Comparison of ENCODE assay signal across 8 cellular contexts in genomic region chr12:122753213-122753571, GRCh38. TPM values are rescaled to one million over a fixed set of nuclear protein-coding genes. Genes with fewer than 3 reads are reported as not detected.
DNase-seq lines count a peak whose midpoint lies in the region; ATAC-seq and TF ChIP-seq lines count a peak whose summit lies in the region.

No MANE protein-coding gene starts in this region.

- no peak overlapping the region for H2AK5ac ChIP-seq in H9 (ENCODE audit: insufficient read length, low read length)

- H3K14ac ChIP-seq in H9 (ENCODE audit: insufficient read depth, low read length): peak overlapping the region; percentile 96

- H3K27me3 ChIP-seq in H9 (ENCODE audit: insufficient read depth, low read length) (no peaks in the 10 kb centered on the region), subcutaneous abdominal adipose tissue (ENCODE audit: control insufficient read depth in 5 of 5, insufficient read depth in 4 of 5, low read length in 5 of 5) (no peaks in the 10 kb centered on the region)

- DNase-seq in ACHN: peak; percentile 40
- DNase-seq in H9: no peak
- no peak for DNase-seq in activated T-helper 2 cell treated with anti-CD3 and anti-CD28 coated beads, Interferon-gamma antibody, Interleukin-2, Interleukin-4, amounts not matched to agents 10 μg/mL and 5 μg/mL and 100 μg/mL, durations not matched to agents 14 hours and 24 hours and 36 hours (ENCODE audit: low spot score)
- DNase-seq in immature natural killer cell: peak in 1 of 3 donors; percentile 3
- no peak for DNase-seq in NCI-H226
- no peak for DNase-seq in mesenteric fat pad (ENCODE audit: low spot score)

- no peak overlapping the region for H4K91ac ChIP-seq in H9 (ENCODE audit: insufficient read length, low read depth, low read length)

- peak overlapping the region; percentile 86 to 93 (median 88) for H3K27ac Mint-ChIP-seq in H9
- peak overlapping the region; percentile 90 for H3K27ac Mint-ChIP-seq in activated T-helper 2 cell treated with anti-CD3 and anti-CD28 coated beads, Interferon-gamma antibody, Interleukin-2, Interleukin-4, amounts not matched to agents 10 μg/mL and 5 μg/mL and 100 μg/mL, durations not matched to agents 14 hours and 24 hours and 36 hours
- H3K27ac Mint-ChIP-seq in immature natural killer cell: peak overlapping the region; percentile 91 to 96 (median 96)

- peak overlapping the region; percentile 68 to 97 (median 89) for H3K4me3 ChIP-seq in subcutaneous abdominal adipose tissue (ENCODE audit: low read depth in 1 of 5, low read length in 5 of 5)

- no peaks in the 10 kb centered on the region for H4K20me1 ChIP-seq in H9 (ENCODE audit: control insufficient read depth, insufficient read depth, insufficient read length)

- peaks cover 7% of the 10 kb centered on the region; the same call in 1 of the 2 replicates for H3K79me2 ChIP-seq in H9 (ENCODE audit: insufficient read depth, low read length)

- H2BK15ac ChIP-seq in H9 (ENCODE audit: low read depth, low read length): no peak overlapping the region

- H2BK5ac ChIP-seq in H9 (ENCODE audit: insufficient read length, low read length): no peak overlapping the region

- H2AFZ ChIP-seq in H9 (ENCODE audit: low read length): no peak overlapping the region

- H3K9me3 Mint-ChIP-seq in H9: no peaks in the 10 kb centered on the region; a peak in 1 of 5 replicates
- no peaks in the 10 kb centered on the region for H3K9me3 Mint-ChIP-seq in activated T-helper 2 cell treated with anti-CD3 and anti-CD28 coated beads, Interferon-gamma antibody, Interleukin-2, Interleukin-4, amounts not matched to agents 10 μg/mL and 5 μg/mL and 100 μg/mL, durations not matched to agents 14 hours and 24 hours and 36 hours
- H3K9me3 Mint-ChIP-seq in immature natural killer cell: no peaks in the 10 kb centered on the region

- no peak overlapping the region for H3T11ph ChIP-seq in H9 (ENCODE audit: low read length)

- H3K27me3 Mint-ChIP-seq in H9 (ENCODE audit: low read depth) (no peaks in the 10 kb centered on the region), immature natural killer cell (ENCODE audit: low read depth in 3 of 3) (peaks cover 0 to 7% (median 5%) of the 10 kb centered on the region in 3 donors)
- H3K27me3 Mint-ChIP-seq in activated T-helper 2 cell treated with anti-CD3 and anti-CD28 coated beads, Interferon-gamma antibody, Interleukin-2, Interleukin-4, amounts not matched to agents 10 μg/mL and 5 μg/mL and 100 μg/mL, durations not matched to agents 14 hours and 24 hours and 36 hours (ENCODE audit: low read depth): no peaks in the 10 kb centered on the region

- in situ Hi-C loops in ACHN (cut with HindIII; ENCODE audit: low pct_ligation_motif_present, low pct_unique_long_range_greater_than_20kb, low sequenced_read_pairs): loop anchor here (25.0 kb wide), 1 partner anchor 116 kb away; no protein-coding TSS in a partner anchor

- H3K4me3 Mint-ChIP-seq in H9 (peak overlapping the region; percentile 90 to 97), immature natural killer cell (peak overlapping the region; percentile 93 to 98 (median 97))
- peak overlapping the region; percentile 89 for H3K4me3 Mint-ChIP-seq in activated T-helper 2 cell treated with anti-CD3 and anti-CD28 coated beads, Interferon-gamma antibody, Interleukin-2, Interleukin-4, amounts not matched to agents 10 μg/mL and 5 μg/mL and 100 μg/mL, durations not matched to agents 14 hours and 24 hours and 36 hours (ENCODE audit: low read depth)

- H3K9ac ChIP-seq in H9 (ENCODE audit: extremely low read depth, insufficient read length, low read length) (peak overlapping the region; percentile 99), subcutaneous abdominal adipose tissue (ENCODE audit: low read length in 5 of 5) (peak overlapping the region; percentile 84 to 99 (median 98))

- no peak overlapping the region for H3K23ac ChIP-seq in H9 (ENCODE audit: insufficient read length, low read depth, low read length)

- H3K79me1 ChIP-seq in H9 (ENCODE audit: insufficient read depth, low read depth, low read length, poor library complexity, severe bottlenecking): peaks cover 4% of the 10 kb centered on the region

- H3K4me1 ChIP-seq in H9 (ENCODE audit: insufficient read depth, low read length) (no peaks in the 10 kb centered on the region), subcutaneous abdominal adipose tissue (ENCODE audit: control insufficient read depth in 5 of 5, insufficient read depth in 5 of 5, low read length in 5 of 5) (peaks cover 6 to 18% (median 15%) of the 10 kb centered on the region in 5 donors)

- intact Hi-C loops in activated T-helper 2 cell treated with anti-CD3 and anti-CD28 coated beads, Interferon-gamma antibody, Interleukin-2, Interleukin-4, amounts not matched to agents 10 μg/mL and 5 μg/mL and 100 μg/mL, durations not matched to agents 14 hours and 24 hours and 36 hours (cut with micrococcal nuclease): loop anchor here (2.0 kb wide), 1 partner anchor 20 kb away; no protein-coding TSS in a partner anchor

- peaks cover 16 to 31% (median 28%) of the 10 kb centered on the region in 5 donors for H3K36me3 ChIP-seq in subcutaneous abdominal adipose tissue (ENCODE audit: control insufficient read depth in 5 of 5, insufficient read depth in 5 of 5, low read length in 5 of 5)

- H2BK12ac ChIP-seq in H9 (ENCODE audit: insufficient read length, low read depth, low read length): no peak overlapping the region

- WGBS in H9 (ENCODE audit: extremely low coverage, insufficient read length, low lambda C conversion rate): no CpG with 5 or more reads among the region's 8 CpGs

- ATAC-seq in HG02973 (IDR thresholded peaks at IDR 0.05; ENCODE audit: unreplicated experiment): no peak

- no peak for TF ChIP-seq CTCF in H9 (conservative IDR thresholded peaks at IDR 0.05)

- H3K23me2 ChIP-seq in H9 (ENCODE audit: insufficient read length, low read depth, low read length, poor library complexity, severe bottlenecking): peaks cover 5% of the 10 kb centered on the region

- no peak overlapping the region for H2BK20ac ChIP-seq in H9 (ENCODE audit: low read depth, low read length, poor library complexity, severe bottlenecking)

- no peak overlapping the region for H2BK120ac ChIP-seq in H9 (ENCODE audit: low read depth, low read length, poor library complexity, severe bottlenecking)

- H3K4me2 ChIP-seq in H9 (ENCODE audit: insufficient read depth, insufficient read length, low read length): peak overlapping the region; percentile 99

- H3K27ac ChIP-seq in H9 (ENCODE audit: insufficient read length, low read depth, low read length): no peak overlapping the region
- H3K27ac ChIP-seq in subcutaneous abdominal adipose tissue (ENCODE audit: low read depth, low read length): peak overlapping the region; percentile 74

- H4K8ac ChIP-seq in H9 (replicated peaks; ENCODE audit: insufficient read length, low read depth, low read length): no peak overlapping the region

- H3K4me1 Mint-ChIP-seq in H9 (peaks cover 32 to 34% of the 10 kb centered on the region in 2 experiments), immature natural killer cell (peaks cover 35 to 61% of the 10 kb centered on the region in 2 donors)
- H3K4me1 Mint-ChIP-seq in activated T-helper 2 cell treated with anti-CD3 and anti-CD28 coated beads, Interferon-gamma antibody, Interleukin-2, Interleukin-4, amounts not matched to agents 10 μg/mL and 5 μg/mL and 100 μg/mL, durations not matched to agents 14 hours and 24 hours and 36 hours (ENCODE audit: low read depth): peaks cover 42% of the 10 kb centered on the region

- H4K5ac ChIP-seq in H9 (ENCODE audit: insufficient read length, low read depth, low read length): no peak overlapping the region

- no peak overlapping the region for H3K4ac ChIP-seq in H9 (ENCODE audit: low read depth, low read length)

- no peaks in the 10 kb centered on the region for H3K9me3 ChIP-seq in H9 (ENCODE audit: control insufficient read depth, low read depth, low read length)
- H3K9me3 ChIP-seq in subcutaneous abdominal adipose tissue (ENCODE audit: control insufficient read depth in 5 of 5, low read length in 5 of 5): no peaks in the 10 kb centered on the region

- H3K36me3 Mint-ChIP-seq in H9 (ENCODE audit: insufficient read depth in 1 of 3, low read depth in 3 of 3) (peaks cover 33 to 58% (median 50%) of the 10 kb centered on the region in 3 experiments; a peak in 6 of 7 replicates), immature natural killer cell (peaks cover 24 to 35% (median 28%) of the 10 kb centered on the region in 3 donors)
- peaks cover 52% of the 10 kb centered on the region for H3K36me3 Mint-ChIP-seq in activated T-helper 2 cell treated with anti-CD3 and anti-CD28 coated beads, Interferon-gamma antibody, Interleukin-2, Interleukin-4, amounts not matched to agents 10 μg/mL and 5 μg/mL and 100 μg/mL, durations not matched to agents 14 hours and 24 hours and 36 hours (ENCODE audit: low read depth)

- peak overlapping the region; percentile 57 for H3K56ac ChIP-seq in H9 (ENCODE audit: insufficient read length, low read depth, low read length)

- H3K18ac ChIP-seq in H9 (ENCODE audit: insufficient read length, low read depth, low read length): peak overlapping the region; percentile 88

RNA-seq across cellular contexts. Expression of gene DENR, which starts 0.6 kb away (rescaled TPM):
- total RNA-seq in H9 (2021) (104 and 109 TPM in 2 replicates), mesenteric fat pad (35.1 TPM)
- 76.7 and 79.6 TPM in 2 replicates for total RNA-seq in activated T-helper 2 cell treated with anti-CD3 and anti-CD28 coated beads, Interferon-gamma antibody, Interleukin-2, Interleukin-4, amounts not matched to agents 10 μg/mL and 5 μg/mL and 100 μg/mL, durations not matched to agents 14 hours and 24 hours and 36 hours
- 10 to 100 TPM; 66.2 to 81.1 (median 68.7) TPM for polyA plus RNA-seq in immature natural killer cell

RNA-seq across cellular contexts. Expression of gene CCDC62, which starts 21.2 kb away (rescaled TPM):
- total RNA-seq in H9 (2021) (0.22 and 0.79 TPM in 2 replicates), mesenteric fat pad (0.35 TPM)
- total RNA-seq in activated T-helper 2 cell treated with anti-CD3 and anti-CD28 coated beads, Interferon-gamma antibody, Interleukin-2, Interleukin-4, amounts not matched to agents 10 μg/mL and 5 μg/mL and 100 μg/mL, durations not matched to agents 14 hours and 24 hours and 36 hours: 0.39 and 0.62 TPM in 2 replicates
- under 1 TPM in 1 of 3 donors, not detected in 2; 0.28 TPM for polyA plus RNA-seq in immature natural killer cell

RNA-seq across cellular contexts. Expression of gene HCAR1, which starts 22.5 kb away (rescaled TPM):
- total RNA-seq in H9 (2021) (0.07 TPM in 2 replicates), mesenteric fat pad (6.1 TPM)
- 2.6 and 2.8 TPM in 2 replicates for total RNA-seq in activated T-helper 2 cell treated with anti-CD3 and anti-CD28 coated beads, Interferon-gamma antibody, Interleukin-2, Interleukin-4, amounts not matched to agents 10 μg/mL and 5 μg/mL and 100 μg/mL, durations not matched to agents 14 hours and 24 hours and 36 hours
- not detected for polyA plus RNA-seq in immature natural killer cell

RNA-seq across cellular contexts. Expression of gene HCAR3, which starts 36.6 kb away (rescaled TPM):
- total RNA-seq in H9 (2021) (not detected in 2 replicates), mesenteric fat pad (7.2 TPM)
- total RNA-seq in activated T-helper 2 cell treated with anti-CD3 and anti-CD28 coated beads, Interferon-gamma antibody, Interleukin-2, Interleukin-4, amounts not matched to agents 10 μg/mL and 5 μg/mL and 100 μg/mL, durations not matched to agents 14 hours and 24 hours and 36 hours: 0.34 and 0.46 TPM in 2 replicates
- not detected for polyA plus RNA-seq in immature natural killer cell

RNA-seq across cellular contexts. Expression of gene HCAR2, which starts 50.0 kb away (rescaled TPM):
- total RNA-seq in H9 (2021) (not detected in 2 replicates), mesenteric fat pad (33.6 TPM)
- total RNA-seq in activated T-helper 2 cell treated with anti-CD3 and anti-CD28 coated beads, Interferon-gamma antibody, Interleukin-2, Interleukin-4, amounts not matched to agents 10 μg/mL and 5 μg/mL and 100 μg/mL, durations not matched to agents 14 hours and 24 hours and 36 hours: 0.16 TPM in 2 replicates
- polyA plus RNA-seq in immature natural killer cell: not detected
